In the genomic region with DNA sequence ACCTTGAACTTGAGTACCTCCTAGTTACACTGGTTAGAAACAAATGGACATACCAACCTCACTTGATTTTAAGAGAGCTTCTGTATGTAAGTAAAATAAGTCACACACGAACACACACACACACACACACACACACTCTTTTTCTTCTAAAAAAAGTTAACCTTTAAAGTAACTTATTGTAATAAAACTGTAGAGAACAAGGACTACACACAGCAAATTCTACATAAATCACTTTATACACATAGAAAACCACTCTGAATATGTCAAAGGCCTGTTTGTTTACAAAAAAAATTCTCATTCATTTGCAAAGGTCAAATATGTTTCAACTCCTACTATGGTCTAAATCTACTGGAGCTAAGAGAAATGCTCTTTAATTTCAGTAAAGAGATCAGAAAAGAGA, we compare ENCODE assay signal across 25 cellular contexts. TPM values are rescaled to one million over a fixed set of nuclear protein-coding genes. Genes with fewer than 3 reads are reported as not detected.
DNase-seq lines count a peak whose midpoint lies in the region; ATAC-seq, FAIRE-seq and TF ChIP-seq lines count a peak whose summit lies in the region.
"Had no signal": no experiment of that assay in that cellular context is flagged by ENCODE, and none has a peak within 500 bp of the region (broad histone marks: within the 10 kb centered on the region; RNA-seq: fewer than 3 reads in every experiment).

No MANE protein-coding gene starts in this region.

- no peaks in the 10 kb centered on the region for H3K27me3 Mint-ChIP-seq in MCF 10A (ENCODE audit: insufficient read depth, unreplicated experiment)
- H3K27me3 Mint-ChIP-seq: B cell; CD4-positive, alpha-beta T cell had no signal

- intact Hi-C loops in gastrocnemius medialis (cut with DNase I; ENCODE audit: low total_unique reads), result no loop called here
- intact Hi-C loops in MCF 10A (cut with micrococcal nuclease), result no loop called here

- DNase-seq in SK-MEL-5 (ENCODE audit: low read depth, low spot score) (peak; percentile 78), foreskin melanocyte (peak; percentile 91), gastrocnemius medialis (no peak), MCF 10A (ENCODE audit: unreplicated experiment) (no peak), UCSD-AML1 (lab: John Stamatoyannopoulos, UW; ENCODE audit: unreplicated experiment) (no peak)
- DNase-seq: 8988T; ACHN; AML-193; CD4-positive, alpha-beta T cell; CD8-positive, alpha-beta T cell; COR-L47; DMS 273 treated with DMSO at 0.1 percent for 48 hours; DMS153; DMS53; DMS79; DND-41; EL; GF-D8 had no signal

- no peaks in the 10 kb centered on the region for H3K9me3 ChIP-seq in gastrocnemius medialis

- no peak overlapping the region for H3K27ac Mint-ChIP-seq in MCF 10A (ENCODE audit: low read depth, unreplicated experiment)
- H3K27ac Mint-ChIP-seq: B cell; CD4-positive, alpha-beta T cell; CD8-positive, alpha-beta T cell had no signal

- FAIRE-seq in colon (lab: Jason Lieb, UNC), result peak; percentile 18
- FAIRE-seq: GM12891, GM19239 had no signal

- CTCF ChIA-PET in MCF 10A (lab: Yijun Ruan, JAX), result no interaction called here

- TF ChIP-seq CTCF in gastrocnemius medialis (IDR thresholded peaks at IDR 0.05 in 4 of 5, conservative IDR thresholded peaks at IDR 0.05 in 1 of 5), result no peak
- TF ChIP-seq CTCF in MCF 10A (IDR thresholded peaks at IDR 0.05; ENCODE audit: unreplicated experiment), result no peak

- in situ Hi-C loops in SK-MEL-5 (cut with HindIII; ENCODE audit: low pct_unique_long_range_greater_than_20kb, low sequenced_read_pairs), result no loop called here
- in situ Hi-C loops in gastrocnemius medialis (cut with MboI; ENCODE audit: low sequenced_read_pairs in 4 of 4), result no loop called here

- H3K4me3 Mint-ChIP-seq in MCF 10A (ENCODE audit: unreplicated experiment), result no peak overlapping the region
- H3K4me3 Mint-ChIP-seq: B cell; CD4-positive, alpha-beta T cell; CD8-positive, alpha-beta T cell had no signal

- H3K27me3 ChIP-seq in gastrocnemius medialis, result no peaks in the 10 kb centered on the region
- H3K27me3 ChIP-seq: BLaER1 treated with 17β-estradiol and CSF1 and Interleukin-3, amounts not matched to agents 10 nM and 100 nM had no signal

- ATAC-seq in gastrocnemius medialis, result no peak
- no peak for ATAC-seq in activated CD4-positive, CD25-positive, alpha-beta regulatory T cell treated with anti-CD3 and anti-CD28 coated beads, Interleukin-2, amount 50 U/mL, for 24 hours
- ATAC-seq: CD8-positive, alpha-beta T cell had no signal

- peaks cover 7% of the 10 kb centered on the region for H3K9me3 Mint-ChIP-seq in MCF 10A (ENCODE audit: unreplicated experiment)
- H3K9me3 Mint-ChIP-seq: CD4-positive, alpha-beta T cell had no signal

- H3K4me1 ChIP-seq in gastrocnemius medialis, result no peaks in the 10 kb centered on the region

- BruUV-seq in MCF 10A (replicated peaks; lab: Mats Ljungman, UMichigan), result no TSS peak

- peaks cover 3 to 36% of the 10 kb centered on the region in 2 donors for H3K36me3 ChIP-seq in gastrocnemius medialis

- no peak overlapping the region for H3K27ac ChIP-seq in gastrocnemius medialis
- H3K27ac ChIP-seq: BLaER1 treated with 17β-estradiol and CSF1 and Interleukin-3, amounts not matched to agents 10 nM and 100 nM; C4-2B had no signal

- H3K36me3 Mint-ChIP-seq in MCF 10A (ENCODE audit: insufficient read depth, unreplicated experiment), result peaks cover 53% of the 10 kb centered on the region

- no peaks in the 10 kb centered on the region for H3K4me1 Mint-ChIP-seq in MCF 10A (ENCODE audit: insufficient read depth, unreplicated experiment)
- H3K4me1 Mint-ChIP-seq: B cell had no signal

- POLR2A ChIA-PET in MCF 10A (lab: Yijun Ruan, JAX), result no interaction called here

- TF ChIP-seq POLR2A in gastrocnemius medialis (IDR thresholded peaks at IDR 0.05), result no peak

- no peak overlapping the region for H3K4me3 ChIP-seq in gastrocnemius medialis
- H3K4me3 ChIP-seq: BLaER1 treated with 17β-estradiol and CSF1 and Interleukin-3, amounts not matched to agents 10 nM and 100 nM had no signal

RNA-seq across cellular contexts. Expression of a gene that starts 29.1 kb away (rescaled TPM):
- 6.9 TPM in 2 replicates for total RNA-seq in SK-MEL-5 (2014; rRNA removed; shearing (Covaris generic))
- 2.3 and 3.7 TPM in 2 replicates for polyA plus RNA-seq in SK-MEL-5 (2015; cell fraction: cytosol; rRNA removed)
- 9.6 and 29.8 TPM in 2 replicates for polyA plus RNA-seq in SK-MEL-5 (2015; cell fraction: nucleus; rRNA removed)
- total RNA-seq in gastrocnemius medialis (10 to 100 TPM in 1 of 4 donors, 1 to 10 TPM in 3; 4.6 to 11.2 (median 6.9) TPM), MCF 10A (2022) (12.1 and 16.2 TPM in 2 replicates)

RNA-seq across cellular contexts. Expression of a gene that starts 29.3 kb away (rescaled TPM):
- 67.6 and 77.6 TPM in 2 replicates for total RNA-seq in SK-MEL-5 (2014; rRNA removed; shearing (Covaris generic))
- polyA plus RNA-seq in SK-MEL-5 (2015; cell fraction: cytosol; rRNA removed), result 31.5 and 40.0 TPM in 2 replicates
- polyA plus RNA-seq in SK-MEL-5 (2015; cell fraction: nucleus; rRNA removed), result 116 and 149 TPM in 2 replicates
- total RNA-seq in gastrocnemius medialis (1 to 10 TPM; 3.5 to 7.0 (median 4.4) TPM), MCF 10A (2022) (29.7 and 35.5 TPM in 2 replicates)

Comparison
In these comparisons a context has a peak if more than half of its experiments do, and no peak if none do; other contexts are left out.
1. DNase-seq: peak in SK-MEL-5 (single experiment) and foreskin melanocyte (single experiment); none in gastrocnemius medialis (0 of 2), MCF 10A (single experiment) and UCSD-AML1 (single experiment).